Comparison of ENCODE assay signal across 30 cellular contexts in the genomic region with DNA sequence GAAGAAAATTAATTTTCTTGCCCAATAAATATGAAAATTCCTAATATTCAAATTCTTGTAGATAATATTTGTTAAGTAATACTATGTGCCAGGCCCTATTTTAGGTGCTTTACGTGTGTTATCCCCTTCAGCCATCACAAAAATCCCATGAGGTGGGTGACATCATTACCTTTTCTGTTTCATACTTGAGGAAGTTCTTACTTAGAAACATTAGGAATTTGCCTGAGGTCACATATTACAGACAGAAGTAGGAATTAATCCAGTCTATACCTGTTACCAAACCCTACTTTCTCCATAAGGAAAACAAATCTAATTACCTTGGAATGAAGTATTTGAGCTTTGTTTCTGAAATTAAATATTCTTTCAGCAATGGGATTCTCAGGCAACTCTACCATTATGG.
"Had no signal": no experiment of that assay in that cellular context is flagged by ENCODE, and none has a peak within 500 bp of the region (broad histone marks: within the 10 kb centered on the region; RNA-seq: fewer than 3 reads in every experiment).

No MANE protein-coding gene starts in this region.

- H3K27me3 ChIP-seq: body of pancreas, cardiac muscle cell, colonic mucosa, heart right ventricle, neutrophil, sigmoid colon, stomach, thyroid gland, upper lobe of left lung, vagina had no signal

- DNase-seq: activated CD4-positive, alpha-beta T cell treated with anti-CD3 and anti-CD28 coated beads for 4 hours; activated CD4-positive, alpha-beta T cell treated with anti-CD3 and anti-CD28 coated beads, Interleukin-2, amount 50 U/mL, for 4 hours; activated effector memory CD4-positive, alpha-beta T cell treated with Interleukin-2 at 50 U/mL for 16 hours; activated naive CD4-positive, alpha-beta T cell treated with Interleukin-2 at 50 U/mL for 16 hours; activated T-cell treated with anti-CD3 and anti-CD28 coated beads for 4 hours; anterior cingulate cortex; body of pancreas; cerebellar nuclear complex; colonic mucosa; effector CD8-positive, alpha-beta T cell; heart right ventricle; left ventricle myocardium inferior; nephron progenitor cell; sigmoid colon; small intestine; stimulated activated CD4-positive, alpha-beta T cell treated with anti-CD3 and anti-CD28 coated beads, Interleukin-1b, Interleukin-23, amount 100 ng/mL, for 48 hours; stimulated activated CD4-positive, alpha-beta T cell treated with anti-CD3 and anti-CD28 coated beads, Interleukin-4, amount 100 ng/mL, for 4 hours; stimulated activated CD8-positive, alpha-beta memory T cell treated with anti-CD3 and anti-CD28 coated beads, Interleukin-4, amount 100 ng/mL, for 48 hours; stimulated activated naive B cell treated with anti-CD40 and anti-IgM and Interleukin-4, amounts not matched to agents 10 μg/mL and 1 μg/mL and 100 μg/mL, for 72 hours; stomach; thyroid gland; upper lobe of left lung had no signal

- H3K4me1 Mint-ChIP-seq: stimulated activated naive B cell treated with anti-CD40 and anti-IgM and Interleukin-4, amounts not matched to agents 10 μg/mL and 1 μg/mL and 100 μg/mL, for 72 hours had no signal

- H3K4me3 Mint-ChIP-seq: activated naive CD8-positive, alpha-beta T cell; nephron progenitor cell; stimulated activated naive B cell treated with anti-CD40 and anti-IgM and Interleukin-4, amounts not matched to agents 10 μg/mL and 1 μg/mL and 100 μg/mL, for 72 hours had no signal

- H3K27me3 Mint-ChIP-seq: activated naive CD8-positive, alpha-beta T cell; progenitor cell of endocrine pancreas; stimulated activated naive B cell treated with anti-CD40 and anti-IgM and Interleukin-4, amounts not matched to agents 10 μg/mL and 1 μg/mL and 100 μg/mL, for 72 hours had no signal

- H3K4me3 ChIP-seq: body of pancreas, cardiac muscle cell, colonic mucosa, heart right ventricle, left ventricle myocardium inferior, lung, sigmoid colon, stomach, thyroid gland, upper lobe of left lung, vagina had no signal

- H3K9me3 Mint-ChIP-seq: nephron progenitor cell; stimulated activated naive B cell treated with anti-CD40 and anti-IgM and Interleukin-4, amounts not matched to agents 10 μg/mL and 1 μg/mL and 100 μg/mL, for 72 hours had no signal

- H3K4me1 ChIP-seq: body of pancreas, colonic mucosa, heart right ventricle, left ventricle myocardium inferior, sigmoid colon, stomach, thyroid gland, upper lobe of left lung, vagina had no signal

- H3K27ac ChIP-seq: body of pancreas, cardiac muscle cell, colonic mucosa, heart right ventricle, left ventricle myocardium inferior, neutrophil, sigmoid colon, stomach, thyroid gland, upper lobe of left lung, vagina, VCaP had no signal

- H3K27ac Mint-ChIP-seq: activated naive CD8-positive, alpha-beta T cell; nephron progenitor cell; progenitor cell of endocrine pancreas; stimulated activated naive B cell treated with anti-CD40 and anti-IgM and Interleukin-4, amounts not matched to agents 10 μg/mL and 1 μg/mL and 100 μg/mL, for 72 hours had no signal

- FAIRE-seq: small intestine, TTC549 had no signal

- H3K9me3 ChIP-seq: body of pancreas, colonic mucosa, left ventricle myocardium inferior, neutrophil, sigmoid colon, stomach, thyroid gland, upper lobe of left lung, vagina had no signal

- H3K36me3 ChIP-seq: cardiac muscle cell, colonic mucosa, heart right ventricle, left ventricle myocardium inferior, neutrophil, sigmoid colon, stomach, thyroid gland, upper lobe of left lung, vagina had no signal

- H3K36me3 Mint-ChIP-seq: activated naive CD8-positive, alpha-beta T cell; stimulated activated naive B cell treated with anti-CD40 and anti-IgM and Interleukin-4, amounts not matched to agents 10 μg/mL and 1 μg/mL and 100 μg/mL, for 72 hours had no signal
